In the genomic region with DNA sequence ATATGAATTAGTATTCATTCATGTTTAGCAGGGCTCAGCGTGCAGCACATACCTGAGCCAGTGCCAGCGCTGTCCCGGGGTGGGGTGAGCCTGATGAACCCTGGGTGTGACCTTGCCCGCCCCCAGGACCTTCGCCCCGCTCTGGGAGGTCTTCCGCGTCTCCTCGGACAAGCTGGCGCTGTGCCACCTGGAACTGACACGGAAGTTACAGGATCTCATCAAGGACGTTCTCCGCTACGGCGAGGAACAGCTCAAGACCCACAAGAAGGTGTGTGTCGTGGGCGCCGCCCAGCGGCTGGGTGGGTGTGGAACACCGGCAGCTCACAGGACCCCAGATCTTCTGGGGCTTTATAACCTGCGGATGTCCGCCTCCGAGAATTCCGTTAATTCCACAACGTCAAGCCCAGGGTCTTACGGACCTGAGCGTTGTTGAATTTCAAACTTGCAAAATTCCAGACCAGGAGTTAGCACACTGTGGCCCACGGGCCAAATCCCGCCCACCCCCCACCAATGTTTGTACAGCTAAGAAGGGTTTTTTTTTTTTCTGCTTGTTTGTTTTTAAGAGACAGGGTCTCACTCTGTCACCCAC, we compare ENCODE assay signal across 8 cellular contexts. TPM values are rescaled to one million over a fixed set of nuclear protein-coding genes. Genes with fewer than 3 reads are reported as not detected.
DNase-seq lines count a peak whose midpoint lies in the region; ATAC-seq, FAIRE-seq and TF ChIP-seq lines count a peak whose summit lies in the region.

No MANE protein-coding gene starts in this region.

- no peaks in the 10 kb centered on the region for H3K9me2 ChIP-seq in OCI-LY7 (ENCODE audit: insufficient read depth, low read length)

- no peak overlapping the region for H3K4me3 ChIP-seq in OCI-LY7 (ENCODE audit: low read depth, low read length, poor library complexity, severe bottlenecking)
- peak overlapping the region in 2 of 3 donors; percentile 28 to 50 for H3K4me3 ChIP-seq in breast epithelium
- peak overlapping the region; percentile 12 to 22 (median 20) for H3K4me3 ChIP-seq in keratinocyte (ENCODE audit: control insufficient read depth in 2 of 3, extremely low read depth in 1 of 3, insufficient read depth in 2 of 3, low read depth in 1 of 3, low read length in 3 of 3)
- H3K4me3 ChIP-seq in smooth muscle cell = peak overlapping the region; percentile 27

- DNase-seq in COLO668 (lab: John Stamatoyannopoulos, UW; ENCODE audit: unreplicated experiment) (peak; percentile 80), HK-2 (ENCODE audit: unreplicated experiment) (peak; percentile 89), OCI-LY7 (ENCODE audit: low spot score) (peak; percentile 90), breast epithelium (ENCODE audit: low spot score in 2 of 2) (peak; percentile 70 to 71), keratinocyte (ENCODE audit: low read depth, low spot score) (no peak), smooth muscle cell (lab: John Stamatoyannopoulos, UW; ENCODE audit: unreplicated experiment) (peak; percentile 32)

- no peaks in the 10 kb centered on the region for H3K9me1 ChIP-seq in keratinocyte (ENCODE audit: control insufficient read depth, extremely low read depth, insufficient read depth, low read length)

- H3F3A ChIP-seq in smooth muscle cell (ENCODE audit: low read depth) = peaks cover 3% of the 10 kb centered on the region

- no peak overlapping the region for H3K9ac ChIP-seq in keratinocyte (ENCODE audit: control insufficient read depth, extremely low read depth, insufficient read depth, low read length)
- no peak overlapping the region for H3K9ac ChIP-seq in smooth muscle cell (ENCODE audit: low read depth)

- peak; percentile 97 for TF ChIP-seq CTCF in OCI-LY7 (conservative IDR thresholded peaks at IDR 0.05; ENCODE audit: low read length)
- TF ChIP-seq CTCF in breast epithelium (IDR thresholded peaks at IDR 0.05) = peak; percentile 49 to 76 (median 73)
- TF ChIP-seq CTCF in keratinocyte (optimal IDR thresholded peaks at IDR 0.05 in 1 of 3, IDR thresholded peaks at IDR 0.05 in 1 of 3, conservative IDR thresholded peaks at IDR 0.05 in 1 of 3; ENCODE audit: extremely low read depth in 1 of 3, insufficient read depth in 2 of 3, low read length in 3 of 3) = peak; percentile 92 to 97 (median 95)
- TF ChIP-seq CTCF in smooth muscle cell (IDR thresholded peaks at IDR 0.05; ENCODE audit: borderline replicate concordance, insufficient read depth, poor library complexity, severe bottlenecking) = peak; percentile 75

- H2AFZ ChIP-seq in OCI-LY7 (ENCODE audit: low read length) (no peak overlapping the region), keratinocyte (ENCODE audit: control insufficient read depth, low read length) (peak overlapping the region; percentile 46), smooth muscle cell (ENCODE audit: low read depth) (peak overlapping the region; percentile 79)

- H3K4me1 ChIP-seq in OCI-LY7 (ENCODE audit: insufficient read depth, low read length, poor library complexity, severe bottlenecking) = peaks cover 11% of the 10 kb centered on the region
- H3K4me1 ChIP-seq in breast epithelium = no peaks in the 10 kb centered on the region
- H3K4me1 ChIP-seq in keratinocyte (ENCODE audit: control insufficient read depth, extremely low read depth, insufficient read depth, low read length) = peaks cover 3% of the 10 kb centered on the region
- H3K4me1 ChIP-seq in smooth muscle cell (ENCODE audit: low read depth) = no peaks in the 10 kb centered on the region

- H3K4me2 ChIP-seq in OCI-LY7 (ENCODE audit: low read length) (peak overlapping the region; percentile 15; the same call in 1 of the 2 replicates), keratinocyte (ENCODE audit: control insufficient read depth, extremely low read depth, insufficient read depth, low read depth, low read length) (peak overlapping the region; percentile 63), smooth muscle cell (peak overlapping the region; percentile 80)

- TF ChIP-seq POLR2A in breast epithelium (IDR thresholded peaks at IDR 0.05) = no peak

- H3K27me3 ChIP-seq in breast epithelium = no peaks in the 10 kb centered on the region
- no peaks in the 10 kb centered on the region for H3K27me3 ChIP-seq in keratinocyte (ENCODE audit: control insufficient read depth, extremely low read depth, insufficient read depth, low read length)
- no peaks in the 10 kb centered on the region for H3K27me3 ChIP-seq in smooth muscle cell (ENCODE audit: low read depth)

- peaks cover 89% of the 10 kb centered on the region for H3K36me3 ChIP-seq in OCI-LY7 (ENCODE audit: insufficient read depth, low read length)
- H3K36me3 ChIP-seq in breast epithelium = no peaks in the 10 kb centered on the region
- H3K36me3 ChIP-seq in keratinocyte (ENCODE audit: control insufficient read depth in 2 of 2, extremely low read depth in 1 of 2, insufficient read depth in 2 of 2, low read length in 2 of 2) = no peaks in the 10 kb centered on the region
- no peaks in the 10 kb centered on the region for H3K36me3 ChIP-seq in smooth muscle cell (ENCODE audit: low read depth)

- POLR2A ChIA-PET in OCI-LY7 (lab: Charles Lee) = interaction anchor here (0.5 to 2.7 kb wide), 3 partner anchors 12 to 163 kb away, joined by 3 to 7 read pairs (median 3); no protein-coding TSS in a partner anchor

- no peaks in the 10 kb centered on the region for H4K20me1 ChIP-seq in OCI-LY7 (ENCODE audit: insufficient read depth, low read length)
- H4K20me1 ChIP-seq in keratinocyte (ENCODE audit: control insufficient read depth, extremely low read depth, insufficient read depth, low read length) = no peaks in the 10 kb centered on the region
- no peaks in the 10 kb centered on the region for H4K20me1 ChIP-seq in smooth muscle cell (ENCODE audit: low read depth)

- intact Hi-C loops in OCI-LY7 (cut with micrococcal nuclease; ENCODE audit: unreplicated experiment) = loop anchor here (1.0 kb wide), 2 partner anchors 41 to 62 kb away; no protein-coding TSS in a partner anchor
- intact Hi-C loops in breast epithelium (cut with DNase I; ENCODE audit: low total_unique reads) = no loop called here

- BruUV-seq in OCI-LY7 (replicated peaks; lab: Mats Ljungman, UMichigan) = no TSS peak

- CTCF ChIA-PET in OCI-LY7 (lab: Charles Lee; ENCODE audit: unreplicated experiment) = interaction anchor here (0.9 to 1.9 kb wide), 7 partner anchors 12 to 64 kb away, joined by 3 to 8 read pairs (median 4); partner anchors contain the start of gene MAP1S

- H3K27ac ChIP-seq in OCI-LY7 (ENCODE audit: low read depth, low read length, poor library complexity, severe bottlenecking) (no peak overlapping the region), breast epithelium (no peak overlapping the region), keratinocyte (ENCODE audit: control insufficient read depth, insufficient read depth, low read length) (no peak overlapping the region), smooth muscle cell (ENCODE audit: low read depth) (no peak overlapping the region)

- dilution Hi-C loops in keratinocyte (cut with MboI; ENCODE audit: extremely low pct_ligation_motif_present, low sequenced_read_pairs) = no loop called here

- H3K79me2 ChIP-seq in OCI-LY7 (ENCODE audit: insufficient read depth, low read depth, low read length) = no peaks in the 10 kb centered on the region
- no peaks in the 10 kb centered on the region for H3K79me2 ChIP-seq in keratinocyte (ENCODE audit: control insufficient read depth, insufficient read depth, low read length)
- H3K79me2 ChIP-seq in smooth muscle cell (ENCODE audit: low read depth) = no peaks in the 10 kb centered on the region

- FAIRE-seq in keratinocyte (lab: Jason Lieb, UNC) = peak; percentile 93

- WGBS in smooth muscle cell (ENCODE audit: low lambda C conversion rate) = 9% methylated on average over 29 of the region's 29 CpGs

- H3K9me3 ChIP-seq in OCI-LY7 (ENCODE audit: low read length) (no peaks in the 10 kb centered on the region), breast epithelium (no peaks in the 10 kb centered on the region), keratinocyte (ENCODE audit: control insufficient read depth, low read depth, low read length) (no peaks in the 10 kb centered on the region), smooth muscle cell (replicated peaks; ENCODE audit: low read depth) (no peaks in the 10 kb centered on the region)

- ATAC-seq in HG02610 (IDR thresholded peaks at IDR 0.05; ENCODE audit: unreplicated experiment) (no peak), HG03469 (IDR thresholded peaks at IDR 0.05; ENCODE audit: unreplicated experiment) (no peak)

RNA-seq across cellular contexts. Expression of gene FCHO1, which starts 15.4 kb away (rescaled TPM):
- 80.6 and 85.6 TPM in 2 replicates for total RNA-seq in OCI-LY7 (2014; rRNA removed; shearing (Covaris generic))
- total RNA-seq in OCI-LY7 (2022) (107 and 115 TPM in 2 replicates), breast epithelium (1 to 10 TPM; 1.6 to 5.3 (median 2.9) TPM), smooth muscle cell (1.0 and 18.0 TPM in 2 replicates)
- polyA plus RNA-seq in keratinocyte (0.14 to 0.22 TPM (median 0.21 TPM) in 3 replicates), smooth muscle cell (5.3 and 5.7 TPM in 2 replicates)
- polyA plus RNA-seq in keratinocyte (2011; ENCODE audit: low read depth) = 2.6 TPM
- 0.36 and 0.81 TPM in 2 replicates for polyA plus RNA-seq in keratinocyte (2011; cell fraction: cytosol; rRNA removed)
- 0.42 and 0.69 TPM in 2 replicates for polyA plus RNA-seq in keratinocyte (2011; cell fraction: nucleus; rRNA removed)
- 3.3 and 4.1 TPM in 2 replicates for polyA plus RNA-seq in keratinocyte (2012; ENCODE audit: low replicate concordance)
- 0.26 to 5.0 TPM (median 0.66 TPM) in 3 replicates for polyA minus RNA-seq in keratinocyte
- 4.6 TPM for polyA minus RNA-seq in keratinocyte (2011; cell fraction: cytosol; rRNA and poly(A)+ RNA removed)
- not detected in 2 replicates for polyA minus RNA-seq in keratinocyte (2011; cell fraction: nucleus; rRNA and poly(A)+ RNA removed)

RNA-seq across cellular contexts. Expression of gene B3GNT3, which starts 28.3 kb away (rescaled TPM):
- not detected in 2 replicates for total RNA-seq in OCI-LY7 (2014; rRNA removed; shearing (Covaris generic))
- not detected in 2 replicates for total RNA-seq in OCI-LY7 (2022)
- 1 to 10 TPM in 2 of 3 donors, under 1 TPM in 1; 0.32 to 6.9 (median 2.0) TPM for total RNA-seq in breast epithelium
- polyA plus RNA-seq in keratinocyte = 3.6 to 5.1 TPM (median 4.4 TPM) in 3 replicates
- 0.59 TPM for polyA plus RNA-seq in keratinocyte (2011; ENCODE audit: low read depth)
- 1.9 and 2.4 TPM in 2 replicates for polyA plus RNA-seq in keratinocyte (2011; cell fraction: cytosol; rRNA removed)
- polyA plus RNA-seq in keratinocyte (2011; cell fraction: nucleus; rRNA removed) = 6.2 and 7.7 TPM in 2 replicates
- polyA plus RNA-seq in keratinocyte (2012; ENCODE audit: low replicate concordance) = 6.2 and 7.2 TPM in 2 replicates
- 4.9 to 12.7 TPM (median 4.9 TPM) in 3 replicates for polyA minus RNA-seq in keratinocyte
- 5.4 TPM for polyA minus RNA-seq in keratinocyte (2011; cell fraction: cytosol; rRNA and poly(A)+ RNA removed)
- 6.3 and 9.2 TPM in 2 replicates for polyA minus RNA-seq in keratinocyte (2011; cell fraction: nucleus; rRNA and poly(A)+ RNA removed)
- total RNA-seq in smooth muscle cell = 0.67 and 2.8 TPM in 2 replicates
- polyA plus RNA-seq in smooth muscle cell = 0.56 TPM in 1 of 2 replicates, not detected in the other

RNA-seq across cellular contexts. Expression of gene MAP1S, which starts 47.4 kb away (rescaled TPM):
- total RNA-seq in OCI-LY7 (2014; rRNA removed; shearing (Covaris generic)) = 11.5 and 31.6 TPM in 2 replicates
- total RNA-seq in OCI-LY7 (2022) (53.1 and 61.1 TPM in 2 replicates), breast epithelium (10 to 100 TPM; 11.2 to 17.4 (median 15.4) TPM), smooth muscle cell (10.2 and 11.7 TPM in 2 replicates)
- polyA plus RNA-seq in keratinocyte (3.7 to 10.7 TPM (median 4.4 TPM) in 3 replicates), smooth muscle cell (55.5 and 62.1 TPM in 2 replicates)
- 14.1 TPM for polyA plus RNA-seq in keratinocyte (2011; ENCODE audit: low read depth)
- 7.0 and 12.9 TPM in 2 replicates for polyA plus RNA-seq in keratinocyte (2011; cell fraction: cytosol; rRNA removed)
- 14.1 and 20.7 TPM in 2 replicates for polyA plus RNA-seq in keratinocyte (2011; cell fraction: nucleus; rRNA removed)
- polyA plus RNA-seq in keratinocyte (2012; ENCODE audit: low replicate concordance) = 19.4 and 32.2 TPM in 2 replicates
- 16.1 to 99.8 TPM (median 17.3 TPM) in 3 replicates for polyA minus RNA-seq in keratinocyte
- 78.3 TPM for polyA minus RNA-seq in keratinocyte (2011; cell fraction: cytosol; rRNA and poly(A)+ RNA removed)
- polyA minus RNA-seq in keratinocyte (2011; cell fraction: nucleus; rRNA and poly(A)+ RNA removed) = 15.6 and 35.6 TPM in 2 replicates

RNA-seq across cellular contexts. Expression of gene INSL3, which starts 54.7 kb away (rescaled TPM):
- 0.25 TPM in 1 of 2 replicates, not detected in the other for total RNA-seq in OCI-LY7 (2014; rRNA removed; shearing (Covaris generic))
- total RNA-seq in OCI-LY7 (2022) = 0.38 TPM in 1 of 2 replicates, not detected in the other
- total RNA-seq in breast epithelium = under 1 TPM in 1 of 3 donors, not detected in 2; 0.66 TPM
- polyA plus RNA-seq in keratinocyte = 0.19 to 0.24 TPM in 2 of 3 replicates, not detected in the other
- polyA plus RNA-seq in keratinocyte (2011; ENCODE audit: low read depth) = not detected
- polyA plus RNA-seq in keratinocyte (2011; cell fraction: cytosol; rRNA removed) = 0.62 and 0.94 TPM in 2 replicates
- 0.42 TPM in 1 of 2 replicates, not detected in the other for polyA plus RNA-seq in keratinocyte (2011; cell fraction: nucleus; rRNA removed)
- 0.16 and 0.99 TPM in 2 replicates for polyA plus RNA-seq in keratinocyte (2012; ENCODE audit: low replicate concordance)
- 0.51 to 1.5 TPM in 2 of 3 replicates, not detected in the other for polyA minus RNA-seq in keratinocyte
- not detected for polyA minus RNA-seq in keratinocyte (2011; cell fraction: cytosol; rRNA and poly(A)+ RNA removed)
- not detected in 2 replicates for polyA minus RNA-seq in keratinocyte (2011; cell fraction: nucleus; rRNA and poly(A)+ RNA removed)
- 1.1 TPM in 1 of 2 replicates, not detected in the other for total RNA-seq in smooth muscle cell
- polyA plus RNA-seq in smooth muscle cell = 0.80 and 1.8 TPM in 2 replicates

Comparison
In these comparisons a context has a peak if more than half of its experiments do, and no peak if none do; other contexts are left out.
1. H3K4me2 ChIP-seq: peak in every context shown above with its lines; median percentile 80 in smooth muscle cell; 63 in keratinocyte; 15 in OCI-LY7.